15 cellular contexts compared by ENCODE assay signal in genomic region chr12:105221588-105222325, GRCh38. TPM values are rescaled to one million over a fixed set of nuclear protein-coding genes. Genes with fewer than 3 reads are reported as not detected.
DNase-seq lines count a peak whose midpoint lies in the region; ATAC-seq and TF ChIP-seq lines count a peak whose summit lies in the region.
"Had no signal": no experiment of that assay in that cellular context is flagged by ENCODE, and none has a peak within 500 bp of the region (broad histone marks: within the 10 kb centered on the region; RNA-seq: fewer than 3 reads in every experiment).

No MANE protein-coding gene starts in this region.

- 60 to 78% (median 70%) methylated on average over 18 to 19 of the region's 19 CpGs for WGBS in heart left ventricle, 4 donors

- TF ChIP-seq POLR2A in heart left ventricle (IDR thresholded peaks at IDR 0.05), result no peak

- H3K36me3 Mint-ChIP-seq in WTC11, result peaks cover 11% of the 10 kb centered on the region

- TF ChIP-seq CTCF in left ventricle myocardium inferior (IDR thresholded peaks at IDR 0.05; ENCODE audit: borderline replicate concordance), result no peak
- no peak for TF ChIP-seq CTCF in heart left ventricle (IDR thresholded peaks at IDR 0.05)
- TF ChIP-seq CTCF in WTC11 (IDR thresholded peaks at IDR 0.05), result no peak

- peaks cover 29% of the 10 kb centered on the region for H3K36me3 ChIP-seq in left ventricle myocardium inferior
- H3K36me3 ChIP-seq in heart left ventricle, result peaks cover 0 to 52% (median 26%) of the 10 kb centered on the region in 9 donors
- H3K36me3 ChIP-seq: colonic mucosa had no signal

- DNase-seq in left ventricle myocardium inferior (no peak), heart left ventricle (no peak), WTC11 (ENCODE audit: low spot score) (no peak), left colon (no peak), NCI-H446 (lab: John Stamatoyannopoulos, UW) (no peak)
- DNase-seq in activated CD4-positive, alpha-beta T cell treated with anti-CD3 and anti-CD28 coated beads, Interleukin-2, amount 50 U/mL, for 48 hours, result no peak
- DNase-seq: CD4-positive, alpha-beta T cell; colonic mucosa; NCI-H510A treated with DMSO at 0.1 percent for 48 hours; right cardiac atrium; T-helper 17 cell had no signal

- POLR2A ChIA-PET in WTC11 (lab: Charles Lee), result no interaction called here

- H3K27me3 ChIP-seq in left ventricle myocardium inferior (ENCODE audit: low read depth) (no peaks in the 10 kb centered on the region), heart left ventricle (no peaks in the 10 kb centered on the region), layer of hippocampus (ENCODE audit: control insufficient read depth, insufficient read depth, low read length) (no peaks in the 10 kb centered on the region)
- H3K27me3 ChIP-seq: colonic mucosa had no signal

- peaks cover 9% of the 10 kb centered on the region for H3K4me1 Mint-ChIP-seq in WTC11

- no peaks in the 10 kb centered on the region for H3K9me3 ChIP-seq in left ventricle myocardium inferior (replicated peaks)
- no peaks in the 10 kb centered on the region for H3K9me3 ChIP-seq in heart left ventricle
- H3K9me3 ChIP-seq: colonic mucosa had no signal

- no peaks in the 10 kb centered on the region for H3K27me3 Mint-ChIP-seq in WTC11 (ENCODE audit: low read depth)
- H3K27me3 Mint-ChIP-seq: CD4-positive, alpha-beta T cell; T-helper 17 cell had no signal

- intact Hi-C loops in left ventricle myocardium inferior (cut with micrococcal nuclease) (no loop called here), heart left ventricle (cut with DNase I) (no loop called here), left colon (cut with DNase I, micrococcal nuclease) (no loop called here)

- no peak overlapping the region for H3K4me3 Mint-ChIP-seq in WTC11
- H3K4me3 Mint-ChIP-seq: CD4-positive, alpha-beta T cell; nephron; T-helper 17 cell had no signal

- CTCF ChIA-PET in WTC11 (lab: Charles Lee), result no interaction called here

- no peaks in the 10 kb centered on the region for H3K9me3 Mint-ChIP-seq in WTC11
- H3K9me3 Mint-ChIP-seq: CD4-positive, alpha-beta T cell; nephron had no signal

- H3K27ac ChIP-seq in left ventricle myocardium inferior (replicated peaks), result peak overlapping the region; percentile 82
- peak overlapping the region in 1 of 12 donors; percentile 23 for H3K27ac ChIP-seq in heart left ventricle
- H3K27ac ChIP-seq in layer of hippocampus (ENCODE audit: low read depth, low read length), result peak overlapping the region; percentile 54
- H3K27ac ChIP-seq: colonic mucosa had no signal

- peak overlapping the region; percentile 19; the same call in 1 of the 2 replicates for H3K27ac Mint-ChIP-seq in WTC11
- H3K27ac Mint-ChIP-seq: CD4-positive, alpha-beta T cell; nephron; T-helper 17 cell had no signal

- ATAC-seq in heart left ventricle (no peak), WTC11 (peak; percentile 62), left colon (no peak), GM21526 (IDR thresholded peaks at IDR 0.05; ENCODE audit: low FRiP score, unreplicated experiment) (no peak)
- ATAC-seq: right cardiac atrium, T-helper 17 cell had no signal

- H3K4me3 ChIP-seq in left ventricle myocardium inferior (no peak overlapping the region), heart left ventricle (no peak overlapping the region)
- H3K4me3 ChIP-seq: colonic mucosa, lung had no signal

- peaks cover 94% of the 10 kb centered on the region for H3K4me1 ChIP-seq in left ventricle myocardium inferior
- peaks cover 0 to 93% (median 79%) of the 10 kb centered on the region in 12 donors for H3K4me1 ChIP-seq in heart left ventricle

TF ChIP-seq in WTC11, 78 proteins besides CTCF, POLR2A, EP300 and RAD21 (continues in another document):
- no peak for TF ChIP-seq ERG (CRISPR knock-in tag; IDR thresholded peaks at IDR 0.05)
- no peak for TF ChIP-seq STAT6 (CRISPR knock-in tag; conservative IDR thresholded peaks at IDR 0.05; ENCODE audit: low read depth)
- TF ChIP-seq GABPB1 (CRISPR knock-in tag; IDR thresholded peaks at IDR 0.05), result no peak
- no peak for TF ChIP-seq ELF4 (CRISPR knock-in tag; IDR thresholded peaks at IDR 0.05; ENCODE audit: low read depth)
- no peak for TF ChIP-seq CREM (CRISPR knock-in tag; IDR thresholded peaks at IDR 0.05)
- TF ChIP-seq ZMAT4 (CRISPR knock-in tag; IDR thresholded peaks at IDR 0.05), result no peak
- no peak for TF ChIP-seq RELA (CRISPR knock-in tag; IDR thresholded peaks at IDR 0.05; ENCODE audit: borderline replicate concordance)
- TF ChIP-seq ZNF425 (CRISPR knock-in tag; conservative IDR thresholded peaks at IDR 0.05), result no peak
- no peak for TF ChIP-seq ZNF416 (CRISPR knock-in tag; IDR thresholded peaks at IDR 0.05)
- TF ChIP-seq PRRX2 (CRISPR knock-in tag; IDR thresholded peaks at IDR 0.05), result no peak
- TF ChIP-seq FOXP4 (CRISPR knock-in tag; IDR thresholded peaks at IDR 0.05), result no peak
- no peak for TF ChIP-seq JAZF1 (CRISPR knock-in tag; IDR thresholded peaks at IDR 0.05)

RNA-seq across cellular contexts. Expression of gene APPL2, which starts 14.2 kb away (rescaled TPM):
- 19.8 TPM for total RNA-seq in left ventricle myocardium inferior
- total RNA-seq in heart left ventricle, result 10 to 100 TPM; 14.1 to 36.7 (median 17.1) TPM
- polyA plus RNA-seq in heart left ventricle, result 10 to 100 TPM in 1 of 2 donors, 1 to 10 TPM in 1; 7.7 to 12.5 TPM
- total RNA-seq in WTC11 (2021), result 16.1 to 21.7 TPM (median 19.9 TPM) in 3 replicates
- 100 to 1,000 TPM; 136 to 179 TPM for total RNA-seq in left colon
